Comparison of ENCODE assay signal across 9 cellular contexts in the genomic region with DNA sequence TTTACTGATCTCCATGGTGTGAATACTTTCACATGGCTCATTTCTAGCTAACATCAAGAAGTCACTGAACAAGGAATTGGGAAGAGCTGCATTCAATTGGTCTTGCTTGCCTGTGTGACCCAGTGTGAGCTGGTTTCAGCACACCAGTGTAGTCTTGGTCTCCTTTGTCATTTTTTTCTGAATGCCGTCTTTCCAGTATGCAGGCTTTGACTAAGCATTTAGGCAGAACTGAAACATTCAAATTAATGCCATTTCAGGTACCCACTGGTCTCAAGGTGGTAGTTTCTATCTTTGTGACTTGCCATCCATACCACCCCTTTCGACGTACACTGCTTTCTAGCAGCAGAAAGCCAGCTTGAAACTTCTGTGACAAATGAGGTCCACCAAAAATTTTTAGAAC.
A peak's percentile ranks its signal among the peaks of the same experiment; 100 is the strongest.
DNase-seq lines count a peak whose midpoint lies in the region; ATAC-seq lines count a peak whose summit lies in the region.
"Had no signal": no experiment of that assay in that cellular context is flagged by ENCODE, and none has a peak within 500 bp of the region (broad histone marks: within the 10 kb centered on the region; RNA-seq: fewer than 3 reads in every experiment).

No MANE protein-coding gene starts in this region.

- intact Hi-C loops in sciatic nerve (cut with DNase I): no loop called here

- peak; percentile 91 for ATAC-seq in HG02588 (IDR thresholded peaks at IDR 0.05; ENCODE audit: unreplicated experiment)
- ATAC-seq in sciatic nerve: no peak

- DNase-seq in activated CD4-positive, alpha-beta T cell treated with anti-CD3 and anti-CD28 coated beads for 48 hours: peak; percentile 7
- DNase-seq in activated CD4-positive, alpha-beta T cell treated with anti-CD3 and anti-CD28 coated beads for 1 hour: no peak
- peak; percentile 6 for DNase-seq in Jurkat, Clone E6-1 (ENCODE audit: low read depth, low spot score)
- DNase-seq in renal cortical epithelial cell (ENCODE audit: low read depth) (peak; percentile 90), HuH-7 (ENCODE audit: low spot score) (no peak), sciatic nerve (ENCODE audit: low spot score) (no peak), ecto neural progenitor cell (ENCODE audit: low spot score) (no peak)

- H3K4me3 ChIP-seq in Jurkat, Clone E6-1 (ENCODE audit: low read length): no peak overlapping the region
- H3K4me3 ChIP-seq: tibial nerve had no signal

Comparison
In these comparisons a context has a peak if more than half of its experiments do, and no peak if none do; other contexts are left out.
1. DNase-seq: peak in activated CD4-positive, alpha-beta T cell treated with anti-CD3 and anti-CD28 coated beads for 48 hours (single experiment), Jurkat, Clone E6-1 (single experiment) and renal cortical epithelial cell (single experiment); none in activated CD4-positive, alpha-beta T cell treated with anti-CD3 and anti-CD28 coated beads for 1 hour (single experiment), HuH-7 (single experiment), sciatic nerve (single experiment) and ecto neural progenitor cell (single experiment).